ENCODE assay signal across 8 cellular contexts in the genomic region with DNA sequence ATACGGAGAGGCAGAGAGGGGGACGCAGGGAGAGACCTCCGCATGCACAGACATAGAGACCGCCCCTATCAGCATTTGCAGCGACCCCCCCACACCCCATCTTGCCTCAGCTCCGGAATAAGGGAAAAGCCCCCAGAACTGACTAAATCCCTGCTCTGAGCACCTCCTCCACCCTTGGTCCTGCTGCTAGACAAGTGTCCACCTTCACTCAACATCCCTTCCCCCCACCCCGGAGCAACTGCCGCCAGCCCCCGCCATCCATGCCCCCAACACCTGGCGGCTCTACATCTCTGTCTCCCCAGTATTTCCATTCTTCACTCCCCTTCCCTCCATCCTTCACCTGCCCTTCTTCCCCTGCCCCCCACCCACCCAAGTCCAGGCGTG. TPM values are rescaled to one million over a fixed set of nuclear protein-coding genes. Genes with fewer than 3 reads are reported as not detected.
DNase-seq lines count a peak whose midpoint lies in the region; ATAC-seq and TF ChIP-seq lines count a peak whose summit lies in the region.

No MANE protein-coding gene starts in this region.

- H3K27ac ChIP-seq in SK-N-MC = no peak overlapping the region

- ATAC-seq in HG03045 (IDR thresholded peaks at IDR 0.05; ENCODE audit: unreplicated experiment) (no peak), GM21717 (IDR thresholded peaks at IDR 0.05; ENCODE audit: unreplicated experiment) (no peak)

- peaks cover 19% of the 10 kb centered on the region for H3K4me1 ChIP-seq in ES-I3 (ENCODE audit: insufficient read depth, low read length)

- H3K4me3 ChIP-seq in SK-N-MC = peak overlapping the region; percentile 83
- peak overlapping the region; percentile 79 for H3K4me3 ChIP-seq in fibroblast of mammary gland (ENCODE audit: control insufficient read depth, low read depth, low read length)
- peak overlapping the region; percentile 88 for H3K4me3 ChIP-seq in retinal pigment epithelial cell (ENCODE audit: low read length)

- no peak for TF ChIP-seq CTCF in fibroblast of mammary gland (conservative IDR thresholded peaks at IDR 0.05; ENCODE audit: control insufficient read depth, insufficient read depth, low read depth, low read length)
- TF ChIP-seq CTCF in retinal pigment epithelial cell (conservative IDR thresholded peaks at IDR 0.05; ENCODE audit: low read depth, low read length) = no peak

- DNase-seq in SK-N-MC (ENCODE audit: low read depth, low spot score) = no peak
- no peak for DNase-seq in fibroblast of mammary gland (ENCODE audit: low read depth)
- no peak for DNase-seq in retinal pigment epithelial cell (ENCODE audit: low read depth)
- DNase-seq in hippocampal formation (lab: John Stamatoyannopoulos, UW) = no peak
- no peak for DNase-seq in H4 (ENCODE audit: low spot score)

- no peaks in the 10 kb centered on the region for H3K36me3 ChIP-seq in ES-I3 (ENCODE audit: insufficient read depth, low read length)
- no peaks in the 10 kb centered on the region; the same call in 1 of the 2 replicates for H3K36me3 ChIP-seq in SK-N-MC (ENCODE audit: insufficient read depth, low read length)

- H3K9ac ChIP-seq in ES-I3 (ENCODE audit: low read depth, low read length) (peak overlapping the region; percentile 89; the same call in 1 of the 2 replicates), SK-N-MC (ENCODE audit: insufficient read length) (peak overlapping the region; percentile 70)

- H3K9me3 ChIP-seq in ES-I3 (ENCODE audit: control insufficient read depth, insufficient read depth, low read length) = no peaks in the 10 kb centered on the region
- H3K9me3 ChIP-seq in SK-N-MC (ENCODE audit: low read depth, low read length) = no peaks in the 10 kb centered on the region

RNA-seq across cellular contexts. Expression of a gene that starts 0.7 kb away (rescaled TPM):
- 16.4 and 18.1 TPM in 2 replicates for total RNA-seq in H4 (2014; rRNA removed; shearing (Covaris generic))

RNA-seq across cellular contexts. Expression of a gene that starts 10.7 kb away (rescaled TPM):
- total RNA-seq in H4 (2014; rRNA removed; shearing (Covaris generic)) = 19.2 and 38.0 TPM in 2 replicates

RNA-seq across cellular contexts. Expression of a gene that starts 17.6 kb away (rescaled TPM):
- total RNA-seq in H4 (2014; rRNA removed; shearing (Covaris generic)) = 2.9 and 3.0 TPM in 2 replicates

RNA-seq across cellular contexts. Expression of a gene that starts 19.8 kb away (rescaled TPM):
- total RNA-seq in H4 (2014; rRNA removed; shearing (Covaris generic)) = 2.6 and 2.9 TPM in 2 replicates
